22 cellular contexts compared by ENCODE assay signal in genomic region chr9:89631381-89631780, GRCh38. TPM values are rescaled to one million over a fixed set of nuclear protein-coding genes. Genes with fewer than 3 reads are reported as not detected.
"Had no signal": no experiment of that assay in that cellular context is flagged by ENCODE, and none has a peak within 500 bp of the region (broad histone marks: within the 10 kb centered on the region; RNA-seq: fewer than 3 reads in every experiment).

No MANE protein-coding gene starts in this region.

- H3K36me3 Mint-ChIP-seq: brain; immature natural killer cell; natural killer cell treated with Interleukin-12 subunit alpha and Interleukin-12 subunit beta and Interleukin-15 and Interleukin-18, amount 100 ng/mL, for 72 hours had no signal

- H3K9me3 ChIP-seq: heart right ventricle, lower lobe of right lung, upper lobe of left lung had no signal

- H3K4me3 ChIP-seq: coronary artery, heart right ventricle, lower lobe of right lung, skin epidermis, upper lobe of left lung had no signal

- DNase-seq: activated CD4-positive, alpha-beta T cell treated with anti-CD3 and anti-CD28 coated beads, Interleukin-2, amount 10 ng/mL, durations not matched to agents 24 days and 14 days; activated CD4-positive, CD25-positive, alpha-beta regulatory T cell; activated CD8-positive, alpha-beta T cell treated with anti-CD3 and anti-CD28 coated beads, Interleukin-2, amount 10 ng/mL, durations not matched to agents 7 days and 5 days; activated naive CD4-positive, alpha-beta T cell treated with Interleukin-2 at 50 U/mL for 16 hours; activated T-cell treated with anti-CD3 and anti-CD28 coated beads, Interleukin-2, amount 50 U/mL, for 24 hours; central memory CD4-positive, alpha-beta T cell; heart right ventricle; immature natural killer cell; left cardiac atrium; lower lobe of right lung; stimulated activated CD4-positive, alpha-beta T cell treated with anti-CD3 and anti-CD28 coated beads, Interleukin-15, amount 100 ng/mL, for 24 hours; stimulated activated CD4-positive, alpha-beta T cell treated with anti-CD3 and anti-CD28 coated beads, Interleukin-2, amount 100 ng/mL, for 48 hours; T1000; upper lobe of left lung had no signal

- H3K27ac ChIP-seq: coronary artery, heart right ventricle, lower lobe of right lung, skin epidermis had no signal

- H3K27me3 ChIP-seq: upper lobe of left lung had no signal

- H3K27me3 Mint-ChIP-seq: stimulated activated naive CD8-positive, alpha-beta T cell treated with anti-CD3 and anti-CD28 coated beads, Interleukin-15, Interleukin-2, amounts not matched to agents 100 ng/mL and 50 ng/mL, for 24 hours had no signal

- H3K9me3 Mint-ChIP-seq: activated CD4-positive, alpha-beta T cell treated with anti-CD3 and anti-CD28 coated beads, Interleukin-2, amount 10 ng/mL, durations not matched to agents 24 days and 14 days; activated T-cell treated with anti-CD3 and anti-CD28 coated beads, Interleukin-2, amount 50 U/mL, for 24 hours; activated T-helper 2 cell treated with anti-CD3 and anti-CD28 coated beads, Interferon-gamma antibody, Interleukin-2, Interleukin-4, amounts not matched to agents 10 μg/mL and 5 μg/mL and 100 μg/mL, durations not matched to agents 14 hours and 24 hours and 36 hours; brain; immature natural killer cell; natural killer cell treated with Interleukin-12 subunit alpha and Interleukin-12 subunit beta and Interleukin-15 and Interleukin-18, amount 100 ng/mL, for 72 hours; stimulated activated naive CD8-positive, alpha-beta T cell treated with anti-CD3 and anti-CD28 coated beads, Interleukin-15, Interleukin-2, amounts not matched to agents 100 ng/mL and 50 ng/mL, for 24 hours had no signal

- H3K36me3 ChIP-seq: heart right ventricle, lower lobe of right lung, upper lobe of left lung had no signal

- ATAC-seq: activated CD8-positive, alpha-beta T cell treated with anti-CD3 and anti-CD28 coated beads, Interleukin-2, amount 10 ng/mL, durations not matched to agents 7 days and 5 days; heart right ventricle; natural killer cell treated with Interleukin-12 subunit alpha and Interleukin-12 subunit beta and Interleukin-15 and Interleukin-18, amount 100 ng/mL, for 72 hours had no signal

- H3K4me3 Mint-ChIP-seq: activated CD4-positive, alpha-beta T cell treated with anti-CD3 and anti-CD28 coated beads, Interleukin-2, amount 10 ng/mL, durations not matched to agents 24 days and 14 days; activated CD8-positive, alpha-beta T cell treated with anti-CD3 and anti-CD28 coated beads, Interleukin-2, amount 10 ng/mL, durations not matched to agents 7 days and 5 days; activated T-cell treated with anti-CD3 and anti-CD28 coated beads, Interleukin-2, amount 50 U/mL, for 24 hours; brain; immature natural killer cell; natural killer cell treated with Interleukin-12 subunit alpha and Interleukin-12 subunit beta and Interleukin-15 and Interleukin-18, amount 100 ng/mL, for 72 hours; stimulated activated naive CD8-positive, alpha-beta T cell treated with anti-CD3 and anti-CD28 coated beads, Interleukin-15, Interleukin-2, amounts not matched to agents 100 ng/mL and 50 ng/mL, for 24 hours had no signal

- H3K27ac Mint-ChIP-seq: activated CD4-positive, alpha-beta T cell treated with anti-CD3 and anti-CD28 coated beads, Interleukin-2, amount 10 ng/mL, durations not matched to agents 24 days and 14 days; activated CD8-positive, alpha-beta T cell treated with anti-CD3 and anti-CD28 coated beads, Interleukin-2, amount 10 ng/mL, durations not matched to agents 7 days and 5 days; activated T-cell treated with anti-CD3 and anti-CD28 coated beads, Interleukin-2, amount 50 U/mL, for 24 hours; activated T-helper 2 cell treated with anti-CD3 and anti-CD28 coated beads, Interferon-gamma antibody, Interleukin-2, Interleukin-4, amounts not matched to agents 10 μg/mL and 5 μg/mL and 100 μg/mL, durations not matched to agents 14 hours and 24 hours and 36 hours; immature natural killer cell; natural killer cell treated with Interleukin-12 subunit alpha and Interleukin-12 subunit beta and Interleukin-15 and Interleukin-18, amount 100 ng/mL, for 72 hours; stimulated activated naive CD8-positive, alpha-beta T cell treated with anti-CD3 and anti-CD28 coated beads, Interleukin-15, Interleukin-2, amounts not matched to agents 100 ng/mL and 50 ng/mL, for 24 hours had no signal

- FAIRE-seq: frontal cortex had no signal

- H3K4me1 Mint-ChIP-seq: immature natural killer cell had no signal

RNA-seq across cellular contexts. Expression of gene GADD45G, which starts 26.6 kb away (rescaled TPM):
- total RNA-seq: epithelial cell of proximal tubule had no signal
